In genomic region chr12:76246611-76247010, GRCh38 we compare ENCODE assay signal across 23 cellular contexts.
"Had no signal": no experiment of that assay in that cellular context is flagged by ENCODE, and none has a peak within 500 bp of the region (broad histone marks: within the 10 kb centered on the region; RNA-seq: fewer than 3 reads in every experiment).

No MANE protein-coding gene starts in this region.

- ATAC-seq: lower lobe of right lung; naive thymus-derived CD8-positive, alpha-beta T cell; stimulated activated naive B cell treated with anti-CD40 and anti-IgM and Interleukin-4, amounts not matched to agents 10 μg/mL and 1 μg/mL and 100 μg/mL, for 72 hours; stimulated activated naive CD8-positive, alpha-beta T cell treated with anti-CD3 and anti-CD28 coated beads, Interleukin-15, Interleukin-2, amounts not matched to agents 100 U/mL and 50 U/mL, for 24 hours had no signal

- H3K36me3 Mint-ChIP-seq: naive thymus-derived CD8-positive, alpha-beta T cell; stimulated activated naive B cell treated with anti-CD40 and anti-IgM and Interleukin-4, amounts not matched to agents 10 μg/mL and 1 μg/mL and 100 μg/mL, for 72 hours had no signal

- H3K4me3 ChIP-seq: hepatocyte, lower lobe of right lung, ovary, right atrium auricular region, right lobe of liver, skin epidermis, stomach, testis, thyroid gland, transverse colon, upper lobe of left lung, vagina had no signal

- H3K36me3 ChIP-seq: lower lobe of right lung, ovary, right atrium auricular region, right lobe of liver, stomach, thyroid gland, transverse colon, upper lobe of left lung, vagina had no signal

- H3K4me2 ChIP-seq: hepatocyte had no signal

- H3K27ac Mint-ChIP-seq: naive thymus-derived CD8-positive, alpha-beta T cell; progenitor cell of endocrine pancreas; stimulated activated naive B cell treated with anti-CD40 and anti-IgM and Interleukin-4, amounts not matched to agents 10 μg/mL and 1 μg/mL and 100 μg/mL, for 72 hours had no signal

- H3K27ac ChIP-seq: hepatocyte, lower lobe of right lung, ovary, right atrium auricular region, right lobe of liver, skin epidermis, stomach, testis, thyroid gland, transverse colon, upper lobe of left lung, vagina had no signal

- H3K9me3 Mint-ChIP-seq: naive thymus-derived CD8-positive, alpha-beta T cell; stimulated activated naive B cell treated with anti-CD40 and anti-IgM and Interleukin-4, amounts not matched to agents 10 μg/mL and 1 μg/mL and 100 μg/mL, for 72 hours had no signal

- DNase-seq: islet precursor cell; lower lobe of right lung; mammary epithelial cell; mesenchymal stem cell; naive thymus-derived CD8-positive, alpha-beta T cell; ovary; right lobe of liver; stimulated activated CD4-positive, alpha-beta T cell treated with anti-CD3 and anti-CD28 coated beads, Interleukin-12 subunit alpha, Interleukin-12 subunit beta, amount 100 ng/mL, for 4 hours; stimulated activated CD4-positive, alpha-beta T cell treated with anti-CD3 and anti-CD28 coated beads, Interleukin-15, amount 100 ng/mL, for 24 hours; stimulated activated CD4-positive, alpha-beta T cell treated with anti-CD3 and anti-CD28 coated beads, Interleukin-2, amount 100 ng/mL, for 24 hours; stimulated activated CD4-positive, alpha-beta T cell treated with anti-CD3 and anti-CD28 coated beads, Interleukin-4, amount 100 ng/mL, for 1 hour; stimulated activated naive B cell treated with anti-CD40 and anti-IgM and Interleukin-4, amounts not matched to agents 10 μg/mL and 1 μg/mL and 100 μg/mL, for 72 hours; stimulated activated naive CD8-positive, alpha-beta T cell treated with anti-CD3 and anti-CD28 coated beads, Interleukin-15, Interleukin-2, amounts not matched to agents 100 U/mL and 50 U/mL, for 24 hours; stomach; testis; thyroid gland; transverse colon; upper lobe of left lung had no signal

- H3K27me3 ChIP-seq: hepatocyte, ovary, right atrium auricular region, right lobe of liver, stomach, testis, thyroid gland, transverse colon, upper lobe of left lung, vagina had no signal

- H3K4me1 ChIP-seq: lower lobe of right lung, right atrium auricular region, stomach, testis, thyroid gland, transverse colon, upper lobe of left lung, vagina had no signal

- H3K79me2 ChIP-seq: hepatocyte had no signal

- H3K4me1 Mint-ChIP-seq: naive thymus-derived CD8-positive, alpha-beta T cell; stimulated activated naive B cell treated with anti-CD40 and anti-IgM and Interleukin-4, amounts not matched to agents 10 μg/mL and 1 μg/mL and 100 μg/mL, for 72 hours had no signal

- H3K9me3 ChIP-seq: lower lobe of right lung, ovary, right atrium auricular region, right lobe of liver, stomach, testis, thyroid gland, transverse colon, upper lobe of left lung, vagina had no signal

- H2AFZ ChIP-seq: hepatocyte had no signal

- H3K27me3 Mint-ChIP-seq: progenitor cell of endocrine pancreas had no signal

- H3K4me3 Mint-ChIP-seq: naive thymus-derived CD8-positive, alpha-beta T cell; stimulated activated naive B cell treated with anti-CD40 and anti-IgM and Interleukin-4, amounts not matched to agents 10 μg/mL and 1 μg/mL and 100 μg/mL, for 72 hours had no signal
